27 cellular contexts compared by ENCODE assay signal in genomic region chr5:64771736-64772135, GRCh38.
"Had no signal": no experiment of that assay in that cellular context is flagged by ENCODE, and none has a peak within 500 bp of the region (broad histone marks: within the 10 kb centered on the region; RNA-seq: fewer than 3 reads in every experiment).

No MANE protein-coding gene starts in this region.

- H3K27me3 Mint-ChIP-seq: activated CD4-positive, alpha-beta memory T cell treated with anti-CD3 and anti-CD28 coated beads, Interleukin-2, amount 10 ng/mL, durations not matched to agents 7 days and 5 days; activated CD8-positive, alpha-beta memory T cell treated with anti-CD3 and anti-CD28 coated beads, Interleukin-2, amount 10 ng/mL, durations not matched to agents 7 days and 5 days; activated naive CD8-positive, alpha-beta T cell treated with anti-CD3 and anti-CD28 coated beads for 36 hours had no signal

- H3K27ac Mint-ChIP-seq: activated CD4-positive, alpha-beta memory T cell treated with anti-CD3 and anti-CD28 coated beads, Interleukin-2, amount 10 ng/mL, durations not matched to agents 7 days and 5 days; activated CD8-positive, alpha-beta memory T cell treated with anti-CD3 and anti-CD28 coated beads, Interleukin-2, amount 10 ng/mL, durations not matched to agents 7 days and 5 days; activated naive CD8-positive, alpha-beta T cell treated with anti-CD3 and anti-CD28 coated beads for 36 hours had no signal

- H3K4me3 Mint-ChIP-seq: activated CD4-positive, alpha-beta memory T cell treated with anti-CD3 and anti-CD28 coated beads, Interleukin-2, amount 10 ng/mL, durations not matched to agents 7 days and 5 days; activated CD8-positive, alpha-beta memory T cell treated with anti-CD3 and anti-CD28 coated beads, Interleukin-2, amount 10 ng/mL, durations not matched to agents 7 days and 5 days; activated naive CD8-positive, alpha-beta T cell treated with anti-CD3 and anti-CD28 coated beads for 36 hours had no signal

- H3K4me2 ChIP-seq: KMS-11 had no signal

- H3K9me3 Mint-ChIP-seq: activated CD4-positive, alpha-beta memory T cell treated with anti-CD3 and anti-CD28 coated beads, Interleukin-2, amount 10 ng/mL, durations not matched to agents 7 days and 5 days; activated naive CD8-positive, alpha-beta T cell treated with anti-CD3 and anti-CD28 coated beads for 36 hours had no signal

- H3K9ac ChIP-seq: KMS-11 had no signal

- H3K27ac ChIP-seq: KMS-11, WERI-Rb-1 had no signal

- DNase-seq: activated CD4-positive, alpha-beta memory T cell treated with anti-CD3 and anti-CD28 coated beads, Interleukin-2, amount 10 ng/mL, durations not matched to agents 7 days and 5 days; activated CD4-positive, alpha-beta T cell treated with anti-CD3 and anti-CD28 coated beads for 1 hour; activated CD4-positive, alpha-beta T cell treated with anti-CD3 and anti-CD28 coated beads for 48 hours; activated CD4-positive, CD25-positive, alpha-beta regulatory T cell; activated CD8-positive, alpha-beta memory T cell treated with anti-CD3 and anti-CD28 coated beads for 24 hours; activated CD8-positive, alpha-beta memory T cell treated with anti-CD3 and anti-CD28 coated beads, Interleukin-2, amount 10 ng/mL, durations not matched to agents 7 days and 5 days; activated CD8-positive, alpha-beta memory T cell treated with anti-CD3 and anti-CD28 coated beads, Interleukin-2, amount 50 U/mL, for 48 hours; activated effector memory CD4-positive, alpha-beta T cell treated with Interleukin-2 at 50 U/mL for 16 hours; activated naive CD4-positive, alpha-beta T cell treated with anti-CD3 and anti-CD28 coated beads, Interleukin-2, amount 50 U/mL, for 16 hours; activated naive CD8-positive, alpha-beta T cell treated with anti-CD3 and anti-CD28 coated beads for 36 hours; activated T-cell treated with anti-CD3 and anti-CD28 coated beads, Interleukin-2, amount 50 U/mL, for 48 hours; amniotic stem cell; aorta; NCI-H1092 treated with DMSO at 0.1 percent for 48 hours; NCI-H1436; NCI-H1694; NCI-H1930; NCI-H510A; NCI-H526; NCI-H748 treated with DMSO at 0.1 percent for 48 hours; Right ventricle myocardium superior; SW 1271; T-helper 1 cell; T-helper 2 cell; T1000; WERI-Rb-1 had no signal

- ATAC-seq: activated CD8-positive, alpha-beta memory T cell treated with anti-CD3 and anti-CD28 coated beads, Interleukin-2, amount 10 ng/mL, durations not matched to agents 7 days and 5 days had no signal
